In the genomic region with DNA sequence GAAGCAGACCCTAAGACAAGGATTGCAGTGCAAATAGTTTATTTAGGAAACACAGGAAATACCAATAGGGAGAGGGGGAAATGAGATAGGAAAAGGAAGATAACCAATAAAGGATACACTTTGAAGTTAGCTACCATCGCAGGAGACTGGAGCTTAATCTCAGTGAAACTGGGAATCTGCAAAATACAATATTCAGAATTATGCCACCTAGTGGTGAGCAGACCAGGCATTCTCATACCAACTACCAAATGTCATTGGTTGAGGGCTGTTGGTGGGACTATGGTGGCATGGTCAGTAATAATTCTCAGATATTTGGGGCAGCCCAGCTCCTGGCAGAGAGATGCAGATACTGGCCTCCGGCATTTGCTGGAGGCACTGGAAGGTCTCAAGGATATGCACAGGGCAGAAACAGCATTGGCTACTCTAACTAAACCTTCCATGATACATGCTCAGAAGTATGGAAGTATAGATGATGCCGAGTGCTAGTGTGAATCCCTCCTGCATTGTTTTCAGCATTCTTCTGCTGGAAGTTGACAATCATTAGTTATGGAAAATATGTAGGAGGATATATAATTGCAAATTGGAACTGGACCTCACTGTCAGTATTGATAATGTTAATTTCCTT, we compare ENCODE assay signal across 9 cellular contexts. TPM values are rescaled to one million over a fixed set of nuclear protein-coding genes. Genes with fewer than 3 reads are reported as not detected.
DNase-seq lines count a peak whose midpoint lies in the region; ATAC-seq and TF ChIP-seq lines count a peak whose summit lies in the region.
"Had no signal": no experiment of that assay in that cellular context is flagged by ENCODE, and none has a peak within 500 bp of the region (broad histone marks: within the 10 kb centered on the region; RNA-seq: fewer than 3 reads in every experiment).

No MANE protein-coding gene starts in this region.

- TF ChIP-seq POLR2A in transverse colon (IDR thresholded peaks at IDR 0.05) = no peak

- peaks cover 5% of the 10 kb centered on the region for H3K9me3 Mint-ChIP-seq in activated CD8-positive, alpha-beta memory T cell treated with anti-CD3 and anti-CD28 coated beads, Interleukin-2, amount 10 ng/mL, durations not matched to agents 7 days and 5 days (ENCODE audit: low read depth)
- H3K9me3 Mint-ChIP-seq in activated CD8-positive, alpha-beta T cell treated with anti-CD3 and anti-CD28 coated beads, Interleukin-2, amount 10 ng/mL, durations not matched to agents 7 days and 5 days (ENCODE audit: insufficient read depth) = peaks cover under 1% of the 10 kb centered on the region

- no peak overlapping the region for H3K4me3 Mint-ChIP-seq in activated CD8-positive, alpha-beta memory T cell treated with anti-CD3 and anti-CD28 coated beads, Interleukin-2, amount 10 ng/mL, durations not matched to agents 7 days and 5 days
- no peak overlapping the region for H3K4me3 Mint-ChIP-seq in activated CD8-positive, alpha-beta T cell treated with anti-CD3 and anti-CD28 coated beads, Interleukin-2, amount 10 ng/mL, durations not matched to agents 7 days and 5 days

- H3K27ac Mint-ChIP-seq in activated CD8-positive, alpha-beta memory T cell treated with anti-CD3 and anti-CD28 coated beads, Interleukin-2, amount 10 ng/mL, durations not matched to agents 7 days and 5 days = no peak overlapping the region
- H3K27ac Mint-ChIP-seq in activated CD8-positive, alpha-beta T cell treated with anti-CD3 and anti-CD28 coated beads, Interleukin-2, amount 10 ng/mL, durations not matched to agents 7 days and 5 days = no peak overlapping the region

- POLR2A ChIA-PET in activated CD8-positive, alpha-beta T cell treated with anti-CD3 and anti-CD28 coated beads, Interleukin-2, amount 10 ng/mL, durations not matched to agents 7 days and 5 days (lab: Charles Lee) = no interaction called here

- no peak for DNase-seq in activated CD8-positive, alpha-beta memory T cell treated with anti-CD3 and anti-CD28 coated beads, Interleukin-2, amount 10 ng/mL, durations not matched to agents 7 days and 5 days
- no peak for DNase-seq in activated CD8-positive, alpha-beta memory T cell treated with anti-CD3 and anti-CD28 coated beads, Interleukin-2, amount 50 U/mL, for 4 hours
- DNase-seq in KBM-7 (peak; percentile 31), iPS-NIHi7 (ENCODE audit: extremely low spot score) (peak; percentile 70), transverse colon (no peak)
- peak; percentile 27 for DNase-seq in activated CD8-positive, alpha-beta T cell treated with anti-CD3 and anti-CD28 coated beads, Interleukin-2, amount 10 ng/mL, durations not matched to agents 7 days and 5 days

- CTCF ChIA-PET in activated CD8-positive, alpha-beta memory T cell treated with anti-CD3 and anti-CD28 coated beads, Interleukin-2, amount 10 ng/mL, durations not matched to agents 7 days and 5 days (lab: Charles Lee) = interaction anchor here (1.2 to 2.5 kb wide), 8 partner anchors 12 to 123 kb away, joined by 4 to 8 read pairs (median 4); a partner anchor contains a TSS
- CTCF ChIA-PET in activated CD8-positive, alpha-beta T cell treated with anti-CD3 and anti-CD28 coated beads, Interleukin-2, amount 10 ng/mL, durations not matched to agents 7 days and 5 days (lab: Charles Lee) = interaction anchor here (0.6 to 2.3 kb wide), 17 partner anchors 10 to 295 kb away, joined by 3 to 11 read pairs (median 4); a partner anchor contains a TSS

- in situ Hi-C loops in KBM-7 (cut with MboI; ENCODE audit: low pct_unique_long_range_greater_than_20kb, low sequenced_read_pairs) (no loop called here), transverse colon (cut with MboI; ENCODE audit: low pct_ligation_motif_present in 1 of 4, low pct_unique_long_range_greater_than_20kb in 1 of 4, low sequenced_read_pairs in 3 of 4) (loop anchor here in 2 of 4 donors (10.0 to 25.0 kb wide), 2 partner anchors 294 to 301 kb away; no protein-coding TSS in a partner anchor)

- intact Hi-C loops in transverse colon (cut with DNase I; ENCODE audit: low total_unique reads) = no loop called here

- WGBS in transverse colon (ENCODE audit: low coverage in 1 of 2), 2 donors = 62 to 64% methylated on average over 3 of the region's 3 CpGs

- H3K27me3 ChIP-seq in transverse colon = no peaks in the 10 kb centered on the region

- H3K4me3 ChIP-seq in transverse colon = no peak overlapping the region
- H3K4me3 ChIP-seq: skin epidermis had no signal

- no peak for TF ChIP-seq EP300 in transverse colon (IDR thresholded peaks at IDR 0.05; ENCODE audit: low read depth)

- peak; percentile 42 for ATAC-seq in activated CD8-positive, alpha-beta memory T cell treated with anti-CD3 and anti-CD28 coated beads, Interleukin-2, amount 10 ng/mL, durations not matched to agents 7 days and 5 days
- ATAC-seq in activated CD8-positive, alpha-beta T cell treated with anti-CD3 and anti-CD28 coated beads, Interleukin-2, amount 10 ng/mL, durations not matched to agents 7 days and 5 days = peak; percentile 47
- ATAC-seq in GM21529 (IDR thresholded peaks at IDR 0.05; ENCODE audit: unreplicated experiment) (no peak), HG03159 (IDR thresholded peaks at IDR 0.05; ENCODE audit: unreplicated experiment) (no peak)

- H3K36me3 ChIP-seq in transverse colon = no peaks in the 10 kb centered on the region

- H3K36me3 Mint-ChIP-seq in activated CD8-positive, alpha-beta memory T cell treated with anti-CD3 and anti-CD28 coated beads, Interleukin-2, amount 10 ng/mL, durations not matched to agents 7 days and 5 days = peaks cover 33% of the 10 kb centered on the region
- H3K36me3 Mint-ChIP-seq in activated CD8-positive, alpha-beta T cell treated with anti-CD3 and anti-CD28 coated beads, Interleukin-2, amount 10 ng/mL, durations not matched to agents 7 days and 5 days (ENCODE audit: low read depth) = peaks cover 6% of the 10 kb centered on the region

- H3K4me1 ChIP-seq in transverse colon = no peaks in the 10 kb centered on the region

- TF ChIP-seq CTCF in transverse colon (IDR thresholded peaks at IDR 0.05) = peak; percentile 43 to 67 (median 50)

- H3K9me3 ChIP-seq in transverse colon = no peaks in the 10 kb centered on the region

- no peaks in the 10 kb centered on the region for H3K4me1 Mint-ChIP-seq in activated CD8-positive, alpha-beta memory T cell treated with anti-CD3 and anti-CD28 coated beads, Interleukin-2, amount 10 ng/mL, durations not matched to agents 7 days and 5 days
- H3K4me1 Mint-ChIP-seq in activated CD8-positive, alpha-beta T cell treated with anti-CD3 and anti-CD28 coated beads, Interleukin-2, amount 10 ng/mL, durations not matched to agents 7 days and 5 days (ENCODE audit: low read depth) = no peaks in the 10 kb centered on the region

- H3K27me3 Mint-ChIP-seq in activated CD8-positive, alpha-beta memory T cell treated with anti-CD3 and anti-CD28 coated beads, Interleukin-2, amount 10 ng/mL, durations not matched to agents 7 days and 5 days = no peaks in the 10 kb centered on the region
- no peaks in the 10 kb centered on the region for H3K27me3 Mint-ChIP-seq in activated CD8-positive, alpha-beta T cell treated with anti-CD3 and anti-CD28 coated beads, Interleukin-2, amount 10 ng/mL, durations not matched to agents 7 days and 5 days (ENCODE audit: low read depth)

- no peak overlapping the region for H3K27ac ChIP-seq in transverse colon
- H3K27ac ChIP-seq: skin epidermis had no signal

RNA-seq across cellular contexts. Expression of a gene that starts 11.8 kb away (rescaled TPM):
- total RNA-seq in activated CD8-positive, alpha-beta memory T cell treated with anti-CD3 and anti-CD28 coated beads, Interleukin-2, amount 10 ng/mL, durations not matched to agents 7 days and 5 days = 1 to 10 TPM; 3.8 to 5.1 TPM
- total RNA-seq in activated CD8-positive, alpha-beta T cell treated with anti-CD3 and anti-CD28 coated beads, Interleukin-2, amount 10 ng/mL, durations not matched to agents 7 days and 5 days = 1 to 10 TPM; 3.6 to 3.8 TPM
- 1 to 10 TPM in 1 of 4 donors, under 1 TPM in 1, not detected in 2; 0.68 to 1.9 TPM for total RNA-seq in transverse colon

RNA-seq across cellular contexts. Expression of a gene that starts 38.6 kb away (rescaled TPM):
- 1 to 10 TPM; 1.4 TPM for total RNA-seq in activated CD8-positive, alpha-beta memory T cell treated with anti-CD3 and anti-CD28 coated beads, Interleukin-2, amount 10 ng/mL, durations not matched to agents 7 days and 5 days
- 1 to 10 TPM; 2.2 to 2.7 TPM for total RNA-seq in activated CD8-positive, alpha-beta T cell treated with anti-CD3 and anti-CD28 coated beads, Interleukin-2, amount 10 ng/mL, durations not matched to agents 7 days and 5 days
- total RNA-seq in transverse colon = 10 to 100 TPM in 1 of 4 donors, 1 to 10 TPM in 2, not detected in 1; 2.2 to 64.7 (median 2.7) TPM

Comparison
In these comparisons a context has a peak if more than half of its experiments do, and no peak if none do; other contexts are left out.
1. ATAC-seq: peak in activated CD8-positive, alpha-beta memory T cell treated with anti-CD3 and anti-CD28 coated beads, Interleukin-2, amount 10 ng/mL, durations not matched to agents 7 days and 5 days (single experiment) and activated CD8-positive, alpha-beta T cell treated with anti-CD3 and anti-CD28 coated beads, Interleukin-2, amount 10 ng/mL, durations not matched to agents 7 days and 5 days (single experiment); none in GM21529 (single experiment) and HG03159 (single experiment).
2. DNase-seq: peak in KBM-7 (single experiment), activated CD8-positive, alpha-beta T cell treated with anti-CD3 and anti-CD28 coated beads, Interleukin-2, amount 10 ng/mL, durations not matched to agents 7 days and 5 days (single experiment) and iPS-NIHi7 (single experiment); none in activated CD8-positive, alpha-beta memory T cell treated with anti-CD3 and anti-CD28 coated beads, Interleukin-2, amount 10 ng/mL, durations not matched to agents 7 days and 5 days (single experiment), activated CD8-positive, alpha-beta memory T cell treated with anti-CD3 and anti-CD28 coated beads, Interleukin-2, amount 50 U/mL, for 4 hours (single experiment) and transverse colon (single experiment).